Comparison of ENCODE assay signal across 9 cellular contexts in the genomic region with DNA sequence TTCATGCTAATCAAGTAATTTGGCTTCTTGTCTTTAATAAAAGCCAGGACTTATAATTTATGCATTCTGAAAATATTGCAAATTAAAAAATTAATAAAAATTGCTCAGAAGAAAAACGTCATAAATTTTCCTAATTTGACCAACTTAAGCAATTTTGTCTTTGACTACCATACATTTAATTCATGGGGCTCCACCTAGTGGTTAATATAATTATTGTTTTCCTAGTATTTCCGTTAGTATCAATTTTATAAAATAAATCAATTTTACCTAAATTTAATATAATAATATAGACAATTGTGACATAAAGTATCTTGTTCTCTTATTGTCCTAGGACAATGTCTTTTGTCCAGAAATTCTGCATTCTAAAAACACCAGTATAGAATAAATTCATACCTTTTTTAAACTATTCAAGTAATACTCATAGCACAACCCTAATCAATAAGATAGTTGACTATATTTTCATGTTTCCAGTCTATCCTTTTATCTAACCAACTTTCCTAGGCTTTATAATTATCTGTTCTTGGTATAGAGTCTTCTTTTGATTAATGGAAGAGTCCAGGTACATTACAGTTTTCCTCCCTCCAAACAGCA.
DNase-seq lines count a peak whose midpoint lies in the region; ATAC-seq and TF ChIP-seq lines count a peak whose summit lies in the region.
"Had no signal": no experiment of that assay in that cellular context is flagged by ENCODE, and none has a peak within 500 bp of the region (broad histone marks: within the 10 kb centered on the region; RNA-seq: fewer than 3 reads in every experiment).

No MANE protein-coding gene starts in this region.

- no peaks in the 10 kb centered on the region for H3K36me3 Mint-ChIP-seq in Calu3 (ENCODE audit: insufficient read depth, unreplicated experiment)
- no peaks in the 10 kb centered on the region for H3K36me3 Mint-ChIP-seq in WTC11
- H3K36me3 Mint-ChIP-seq: activated naive CD8-positive, alpha-beta T cell treated with anti-CD3 and anti-CD28 coated beads, Interleukin-2, amount 10 ng/mL, durations not matched to agents 7 days and 5 days had no signal

- H3K9me3 Mint-ChIP-seq in Calu3 (ENCODE audit: low read depth, unreplicated experiment) (no peaks in the 10 kb centered on the region), WTC11 (peaks cover 8% of the 10 kb centered on the region)
- H3K9me3 Mint-ChIP-seq: activated naive CD8-positive, alpha-beta T cell treated with anti-CD3 and anti-CD28 coated beads, Interleukin-2, amount 10 ng/mL, durations not matched to agents 7 days and 5 days had no signal

- H3K4me1 Mint-ChIP-seq in Calu3 (ENCODE audit: low read depth, unreplicated experiment): no peaks in the 10 kb centered on the region
- H3K4me1 Mint-ChIP-seq in WTC11: no peaks in the 10 kb centered on the region
- H3K4me1 Mint-ChIP-seq: activated naive CD8-positive, alpha-beta T cell treated with anti-CD3 and anti-CD28 coated beads, Interleukin-2, amount 10 ng/mL, durations not matched to agents 7 days and 5 days had no signal

- CTCF ChIA-PET in Calu3 (lab: Charles Lee): no interaction called here
- CTCF ChIA-PET in WTC11 (lab: Charles Lee): interaction anchor here (1.4 kb wide), 1 partner anchor 447 kb away, joined by 3 read pairs; no protein-coding TSS in a partner anchor

- TF ChIP-seq CTCF in Calu3 (IDR thresholded peaks at IDR 0.05; ENCODE audit: unreplicated experiment): peak; percentile 16
- TF ChIP-seq CTCF in LNCAP (IDR thresholded peaks at IDR 0.05): peak; percentile 38; the same call in 1 of the 2 replicates
- peak; percentile 28; the same call in 1 of the 2 replicates for TF ChIP-seq CTCF in WTC11 (IDR thresholded peaks at IDR 0.05)

- intact Hi-C loops in Calu3 (cut with micrococcal nuclease; ENCODE audit: unreplicated experiment): loop anchor here (1.0 to 2.0 kb wide), 3 partner anchors 370 to 587 kb away; no protein-coding TSS in a partner anchor

- BruUV-seq in Calu3 (replicated peaks; lab: Mats Ljungman, UMichigan): no TSS peak

- ATAC-seq in WTC11: no peak

- POLR2A ChIA-PET in WTC11 (lab: Charles Lee): no interaction called here

- H3K4me3 Mint-ChIP-seq in Calu3 (ENCODE audit: low read depth, unreplicated experiment): no peak overlapping the region
- no peak overlapping the region for H3K4me3 Mint-ChIP-seq in WTC11
- H3K4me3 Mint-ChIP-seq: activated naive CD8-positive, alpha-beta T cell treated with anti-CD3 and anti-CD28 coated beads, Interleukin-2, amount 10 ng/mL, durations not matched to agents 7 days and 5 days had no signal

- H3K27ac Mint-ChIP-seq in Calu3 (ENCODE audit: unreplicated experiment) (no peak overlapping the region), WTC11 (no peak overlapping the region)
- H3K27ac Mint-ChIP-seq: activated naive CD8-positive, alpha-beta T cell treated with anti-CD3 and anti-CD28 coated beads, Interleukin-2, amount 10 ng/mL, durations not matched to agents 7 days and 5 days had no signal

- no peaks in the 10 kb centered on the region for H3K27me3 Mint-ChIP-seq in Calu3 (ENCODE audit: unreplicated experiment)
- no peaks in the 10 kb centered on the region for H3K27me3 Mint-ChIP-seq in WTC11 (ENCODE audit: low read depth)
- H3K27me3 Mint-ChIP-seq: activated naive CD8-positive, alpha-beta T cell treated with anti-CD3 and anti-CD28 coated beads, Interleukin-2, amount 10 ng/mL, durations not matched to agents 7 days and 5 days had no signal

- DNase-seq in Calu3: no peak
- no peak for DNase-seq in WTC11 (ENCODE audit: low spot score)
- DNase-seq in medulla oblongata (ENCODE audit: extremely low spot score): peak; percentile 32
- no peak for DNase-seq in stimulated activated CD4-positive, alpha-beta T cell treated with anti-CD3 and anti-CD28 coated beads, Interleukin-4, amount 100 ng/mL, for 24 hours
- DNase-seq in 8988T: no peak
- DNase-seq in glomerular visceral epithelial cell (ENCODE audit: extremely low spot score): no peak
- no peak for DNase-seq in GF-D8 (lab: John Stamatoyannopoulos, UW)
- DNase-seq: activated naive CD8-positive, alpha-beta T cell treated with anti-CD3 and anti-CD28 coated beads, Interleukin-2, amount 10 ng/mL, durations not matched to agents 7 days and 5 days had no signal

TF ChIP-seq in WTC11, 78 proteins besides CTCF, POLR2A, EP300 and RAD21:
- TF ChIP-seq SMAD3 (CRISPR knock-in tag; IDR thresholded peaks at IDR 0.05; ENCODE audit: borderline replicate concordance): no peak
- no peak for TF ChIP-seq NR1H2 (CRISPR knock-in tag; IDR thresholded peaks at IDR 0.05)
- no peak for TF ChIP-seq ZNF232 (CRISPR knock-in tag; IDR thresholded peaks at IDR 0.05)
- TF ChIP-seq, protein P1, sequence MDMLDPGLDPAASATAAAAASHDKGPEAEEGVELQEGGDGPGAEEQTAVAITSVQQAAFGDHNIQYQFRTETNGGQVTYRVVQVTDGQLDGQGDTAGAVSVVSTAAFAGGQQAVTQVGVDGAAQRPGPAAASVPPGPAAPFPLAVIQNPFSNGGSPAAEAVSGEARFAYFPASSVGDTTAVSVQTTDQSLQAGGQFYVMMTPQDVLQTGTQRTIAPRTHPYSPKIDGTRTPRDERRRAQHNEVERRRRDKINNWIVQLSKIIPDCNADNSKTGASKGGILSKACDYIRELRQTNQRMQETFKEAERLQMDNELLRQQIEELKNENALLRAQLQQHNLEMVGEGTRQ (CRISPR knock-in tag; IDR thresholded peaks at IDR 0.05): no peak
- no peak for TF ChIP-seq TEAD1 (CRISPR knock-in tag; IDR thresholded peaks at IDR 0.05)
- TF ChIP-seq CREB1 (CRISPR knock-in tag; IDR thresholded peaks at IDR 0.05): no peak
